21 cellular contexts compared by ENCODE assay signal in genomic region chr11:84383571-84383970, GRCh38.
A peak's percentile ranks its signal among the peaks of the same experiment; 100 is the strongest.
DNase-seq lines count a peak whose midpoint lies in the region; ATAC-seq and TF ChIP-seq lines count a peak whose summit lies in the region.
"Had no signal": no experiment of that assay in that cellular context is flagged by ENCODE, and none has a peak within 500 bp of the region (broad histone marks: within the 10 kb centered on the region; RNA-seq: fewer than 3 reads in every experiment).

No MANE protein-coding gene starts in this region.

- TF ChIP-seq EP300 in sigmoid colon (IDR thresholded peaks at IDR 0.05): no peak

- no peaks in the 10 kb centered on the region for H3K36me3 Mint-ChIP-seq in glutamatergic neuron (ENCODE audit: unreplicated experiment)
- H3K36me3 Mint-ChIP-seq in CD4-positive, alpha-beta T cell (ENCODE audit: low read depth): no peaks in the 10 kb centered on the region
- no peaks in the 10 kb centered on the region for H3K36me3 Mint-ChIP-seq in WTC11
- H3K36me3 Mint-ChIP-seq: CD8-positive, alpha-beta T cell had no signal

- H3K4me1 Mint-ChIP-seq in glutamatergic neuron (ENCODE audit: low read depth, unreplicated experiment): no peaks in the 10 kb centered on the region
- no peaks in the 10 kb centered on the region for H3K4me1 Mint-ChIP-seq in CD4-positive, alpha-beta T cell (ENCODE audit: low read depth)
- H3K4me1 Mint-ChIP-seq in WTC11: 0 out of 2 replicates have a peak, but pooled peaks cover 5% of the 10 kb centered on the region

- CTCF ChIA-PET in CD4-positive, alpha-beta T cell (lab: Charles Lee): interaction anchor here (1.4 kb wide), 1 partner anchor 10 kb away, joined by 4 read pairs; no protein-coding TSS in a partner anchor
- CTCF ChIA-PET in WTC11 (lab: Charles Lee): interaction anchor here (0.7 to 2.4 kb wide), 9 partner anchors 8 to 556 kb away, joined by 3 to 22 read pairs (median 4); no protein-coding TSS in a partner anchor

- no peaks in the 10 kb centered on the region for H3K27me3 ChIP-seq in sigmoid colon
- no peaks in the 10 kb centered on the region for H3K27me3 ChIP-seq in CD4-positive, alpha-beta T cell (ENCODE audit: control insufficient read depth, insufficient read depth, low read length)
- H3K27me3 ChIP-seq: BLaER1 treated with 17β-estradiol and CSF1 and Interleukin-3, amounts not matched to agents 10 nM and 100 nM had no signal

- H3K9me3 Mint-ChIP-seq in glutamatergic neuron (ENCODE audit: unreplicated experiment): no peaks in the 10 kb centered on the region
- no peaks in the 10 kb centered on the region for H3K9me3 Mint-ChIP-seq in CD4-positive, alpha-beta T cell
- H3K9me3 Mint-ChIP-seq in WTC11: no peaks in the 10 kb centered on the region

- ATAC-seq in CD4-positive, alpha-beta T cell (ENCODE audit: poor library complexity): no peak
- ATAC-seq in WTC11: no peak; the same call in 1 of the 2 replicates
- ATAC-seq: CD8-positive, alpha-beta T cell had no signal

- H3K9ac ChIP-seq in SK-N-MC (ENCODE audit: insufficient read length): no peak overlapping the region
- H3K9ac ChIP-seq: BLaER1 treated with 17β-estradiol and CSF1 and Interleukin-3, amounts not matched to agents 10 nM and 100 nM; GM23248 had no signal

- 84 to 86% methylated on average over 2 of the region's 2 CpGs for WGBS in sigmoid colon, 2 donors

- no peak for TF ChIP-seq CTCF in astrocyte of the spinal cord (IDR thresholded peaks at IDR 0.05; ENCODE audit: low read depth, low read length)
- no peak for TF ChIP-seq CTCF in sigmoid colon (IDR thresholded peaks at IDR 0.05)
- no peak for TF ChIP-seq CTCF in glutamatergic neuron (IDR thresholded peaks at IDR 0.05; ENCODE audit: partially characterized antibody, unreplicated experiment)
- TF ChIP-seq CTCF in CD4-positive, alpha-beta T cell (IDR thresholded peaks at IDR 0.05): no peak
- TF ChIP-seq CTCF in WTC11 (IDR thresholded peaks at IDR 0.05): no peak

- H3K27ac Mint-ChIP-seq in glutamatergic neuron (ENCODE audit: unreplicated experiment) (no peak overlapping the region), WTC11 (no peak overlapping the region)
- no peak overlapping the region for H3K27ac Mint-ChIP-seq in CD4-positive, alpha-beta T cell
- H3K27ac Mint-ChIP-seq: CD8-positive, alpha-beta T cell had no signal

- POLR2A ChIA-PET in CD4-positive, alpha-beta T cell (lab: Charles Lee): no interaction called here
- POLR2A ChIA-PET in WTC11 (lab: Charles Lee): interaction anchor here (0.6 kb wide), 1 partner anchor 432 kb away, joined by 3 read pairs; no protein-coding TSS in a partner anchor

- DNase-seq in SK-N-MC (ENCODE audit: low read depth, low spot score) (no peak), astrocyte of the spinal cord (ENCODE audit: low read depth, low spot score) (peak; percentile 23), fibroblast of peridontal ligament (ENCODE audit: extremely low read depth) (peak; percentile 4), sigmoid colon (peak; percentile 65), SIG-M5 treated with dmso at 0.1 percent for 504 hours (lab: John Stamatoyannopoulos, UW; ENCODE audit: unreplicated experiment) (no peak), glutamatergic neuron (no peak), WTC11 (ENCODE audit: low spot score) (no peak)
- DNase-seq in CD4-positive, alpha-beta T cell: no peak
- DNase-seq: CD8-positive, alpha-beta T cell; GM23248; KBM-7; MM.1S; NCI-H1048; NCI-H1436; NCI-H187 treated with DMSO at 0.1 percent for 48 hours; NCI-H510A; NK-92 treated with Interleukin-12 subunit alpha and Interleukin-12 subunit beta, amount 100 ng/mL, for 24 hours; SHP77 treated with DMSO at 0.1 percent for 48 hours had no signal

- no peak for TF ChIP-seq POLR2A in sigmoid colon (IDR thresholded peaks at IDR 0.05)

- H3K9me3 ChIP-seq in SK-N-MC (ENCODE audit: low read depth, low read length) (no peaks in the 10 kb centered on the region), sigmoid colon (no peaks in the 10 kb centered on the region)
- no peaks in the 10 kb centered on the region for H3K9me3 ChIP-seq in CD4-positive, alpha-beta T cell (ENCODE audit: control insufficient read depth, low read length)
- H3K9me3 ChIP-seq: BLaER1 treated with 17β-estradiol and CSF1 and Interleukin-3, amounts not matched to agents 10 nM and 100 nM; HAP-1 had no signal

- no peaks in the 10 kb centered on the region for H3K4me1 ChIP-seq in sigmoid colon
- H3K4me1 ChIP-seq: BLaER1 treated with 17β-estradiol and CSF1 and Interleukin-3, amounts not matched to agents 10 nM and 100 nM; HAP-1 had no signal

- no peaks in the 10 kb centered on the region for H3K27me3 Mint-ChIP-seq in glutamatergic neuron (ENCODE audit: unreplicated experiment)
- no peaks in the 10 kb centered on the region for H3K27me3 Mint-ChIP-seq in CD4-positive, alpha-beta T cell
- H3K27me3 Mint-ChIP-seq in WTC11 (ENCODE audit: low read depth): no peaks in the 10 kb centered on the region

- H3K36me3 ChIP-seq in SK-N-MC (ENCODE audit: insufficient read depth, low read length) (no peaks in the 10 kb centered on the region), sigmoid colon (no peaks in the 10 kb centered on the region)
- H3K36me3 ChIP-seq: BLaER1 treated with 17β-estradiol and CSF1 and Interleukin-3, amounts not matched to agents 10 nM and 100 nM; HAP-1 had no signal

- H3K4me3 ChIP-seq in SK-N-MC (no peak overlapping the region), astrocyte of the spinal cord (ENCODE audit: low read depth, low read length) (no peak overlapping the region), sigmoid colon (no peak overlapping the region)
- H3K4me3 ChIP-seq: BLaER1 treated with 17β-estradiol and CSF1 and Interleukin-3, amounts not matched to agents 10 nM and 100 nM; GM23248; HAP-1 had no signal

- H3K4me3 Mint-ChIP-seq in glutamatergic neuron (ENCODE audit: unreplicated experiment): no peak overlapping the region
- H3K4me3 Mint-ChIP-seq in CD4-positive, alpha-beta T cell: no peak overlapping the region
- no peak overlapping the region for H3K4me3 Mint-ChIP-seq in WTC11
- H3K4me3 Mint-ChIP-seq: CD8-positive, alpha-beta T cell had no signal

- intact Hi-C loops in sigmoid colon (cut with DNase I): loop anchor here (5.0 kb wide), 1 partner anchor 546 kb away; no protein-coding TSS in a partner anchor
- intact Hi-C loops in CD4-positive, alpha-beta T cell (cut with DNase I, micrococcal nuclease): no loop called here

- in situ Hi-C loops in astrocyte of the spinal cord (cut with HindIII; ENCODE audit: low sequenced_read_pairs): no loop called here

- H3K27ac ChIP-seq in SK-N-MC (peak overlapping the region; percentile 88), sigmoid colon (no peak overlapping the region)
- no peak overlapping the region for H3K27ac ChIP-seq in CD4-positive, alpha-beta T cell (ENCODE audit: low read depth, low read length)
- H3K27ac ChIP-seq: BLaER1 treated with 17β-estradiol and CSF1 and Interleukin-3, amounts not matched to agents 10 nM and 100 nM; GM23248; RWPE1 had no signal

TF ChIP-seq in WTC11, 78 proteins besides CTCF, POLR2A, EP300 and RAD21 (continues in another document):
- TF ChIP-seq ERG (CRISPR knock-in tag; IDR thresholded peaks at IDR 0.05) (no peak), FOXP4 (CRISPR knock-in tag; IDR thresholded peaks at IDR 0.05) (no peak), ATF1 (CRISPR knock-in tag; IDR thresholded peaks at IDR 0.05) (no peak), ZNF317 (CRISPR knock-in tag; IDR thresholded peaks at IDR 0.05; ENCODE audit: borderline replicate concordance, low read depth) (no peak)

Comparison
In these comparisons a context has a peak if more than half of its experiments do, and no peak if none do; other contexts are left out.
1. DNase-seq: peak in astrocyte of the spinal cord (single experiment), fibroblast of peridontal ligament (single experiment) and sigmoid colon (single experiment); none in SK-N-MC (single experiment), SIG-M5 treated with dmso at 0.1 percent for 504 hours (single experiment), glutamatergic neuron (single experiment), CD4-positive, alpha-beta T cell (0 of 10) and WTC11 (single experiment).